In genomic region chr1:24304763-24305162, GRCh38 we compare ENCODE assay signal across 22 cellular contexts. TPM values are rescaled to one million over a fixed set of nuclear protein-coding genes. Genes with fewer than 3 reads are reported as not detected.
DNase-seq lines count a peak whose midpoint lies in the region; TF ChIP-seq lines count a peak whose summit lies in the region.
"Had no signal": no experiment of that assay in that cellular context is flagged by ENCODE, and none has a peak within 500 bp of the region (broad histone marks: within the 10 kb centered on the region; RNA-seq: fewer than 3 reads in every experiment).

No MANE protein-coding gene starts in this region.

- H3K36me3 Mint-ChIP-seq in mesothelial cell of epicardium: no peaks in the 10 kb centered on the region
- H3K36me3 Mint-ChIP-seq: CD4-positive, alpha-beta memory T cell had no signal

- peaks cover 32% of the 10 kb centered on the region for H3K4me1 Mint-ChIP-seq in mesothelial cell of epicardium
- H3K4me1 Mint-ChIP-seq: CD4-positive, alpha-beta memory T cell had no signal

- H3K36me3 ChIP-seq in HEK293 (ENCODE audit: control insufficient read depth in 2 of 2, insufficient read depth in 1 of 2, low read length in 2 of 2): no peaks in the 10 kb centered on the region
- H3K36me3 ChIP-seq: BLaER1 had no signal

- TF ChIP-seq CTCF in HEK293 (tag by site-specific recombination; IDR thresholded peaks at IDR 0.05): no peak
- peak; percentile 7 for TF ChIP-seq CTCF in astrocyte of the spinal cord (IDR thresholded peaks at IDR 0.05; ENCODE audit: low read depth, low read length)
- peak; percentile 21 for TF ChIP-seq CTCF in mesothelial cell of epicardium (IDR thresholded peaks at IDR 0.05; ENCODE audit: unreplicated experiment)

- H3K9me3 Mint-ChIP-seq in mesothelial cell of epicardium: no peaks in the 10 kb centered on the region
- H3K9me3 Mint-ChIP-seq: HFFc6 had no signal

- H3K27ac ChIP-seq in HEK293 (ENCODE audit: extremely low read depth, low read depth, low read length): no peak overlapping the region
- H3K27ac ChIP-seq: BLaER1 had no signal

- H3K4me3 ChIP-seq in HEK293 (ENCODE audit: low read depth, low read length) (no peak overlapping the region), astrocyte of the spinal cord (ENCODE audit: low read depth, low read length) (no peak overlapping the region)
- H3K4me3 ChIP-seq: BLaER1 had no signal

- no peaks in the 10 kb centered on the region for H3K9me3 ChIP-seq in HEK293 (ENCODE audit: control insufficient read depth, insufficient read depth, low read depth, low read length)
- H3K9me3 ChIP-seq: BLaER1, Caco-2, SK-N-SH had no signal

- in situ Hi-C loops in astrocyte of the spinal cord (cut with HindIII; ENCODE audit: low sequenced_read_pairs): no loop called here

- no peak overlapping the region for H3K4me3 Mint-ChIP-seq in mesothelial cell of epicardium
- H3K4me3 Mint-ChIP-seq: CD4-positive, alpha-beta memory T cell; HFFc6 had no signal

- no peaks in the 10 kb centered on the region for H3K4me1 ChIP-seq in HEK293 (ENCODE audit: control insufficient read depth, insufficient read depth, low read length)
- H3K4me1 ChIP-seq: BLaER1, Caco-2 had no signal

- DNase-seq in astrocyte of the spinal cord (ENCODE audit: low read depth, low spot score) (no peak), mesothelial cell of epicardium (ENCODE audit: low spot score in 2 of 2, unreplicated experiment in 2 of 2) (no peak), NCI-H1105 (lab: John Stamatoyannopoulos, UW) (no peak), D341Med (ENCODE audit: low spot score) (no peak), HuH-7 (ENCODE audit: low spot score) (no peak)
- no peak for DNase-seq in NK-92 treated with Interleukin-12 subunit alpha and Interleukin-12 subunit beta, amount 100 ng/mL, for 24 hours (lab: John Stamatoyannopoulos, UW)
- DNase-seq: ACHN; Caco-2; CD4-positive, alpha-beta memory T cell; DND-41; HFFc6; MM.1S; NCI-H1092; NCI-H2029 treated with DMSO at 0.1 percent for 48 hours; NCI-H2171; NCI-H526; SIG-M5; SK-N-SH had no signal

- no peak overlapping the region for H3K27ac Mint-ChIP-seq in mesothelial cell of epicardium
- H3K27ac Mint-ChIP-seq: CD4-positive, alpha-beta memory T cell; HFFc6 had no signal

- H3K27me3 Mint-ChIP-seq in mesothelial cell of epicardium (ENCODE audit: low read depth): no peaks in the 10 kb centered on the region

- CTCF ChIA-PET in HEK293 (lab: Yijun Ruan, JAX): interaction anchor here (0.6 to 3.9 kb wide), 4 partner anchors 16 to 154 kb away, joined by 3 to 17 read pairs (median 4); no protein-coding TSS in a partner anchor

- POLR2A ChIA-PET in HEK293 (lab: Yijun Ruan, JAX): no interaction called here

TF ChIP-seq in HEK293, 187 proteins besides CTCF, POLR2A, EP300 and RAD21:
- TF ChIP-seq SCRT2 (tag by site-specific recombination; IDR thresholded peaks at IDR 0.05): 0 out of 2 replicates have a peak, but pooled peaks have one; percentile 11
- peak; percentile 86 for TF ChIP-seq PRDM10 (tag by site-specific recombination; IDR thresholded peaks at IDR 0.05)
- TF ChIP-seq ZNF138 (tag by site-specific recombination; IDR thresholded peaks at IDR 0.05; ENCODE audit: borderline replicate concordance): no peak

RNA-seq across cellular contexts. Expression of gene GRHL3, which starts 14.4 kb away (rescaled TPM):
- 17.1 to 19.1 TPM (median 17.9 TPM) in 3 replicates for total RNA-seq in mesothelial cell of epicardium
- total RNA-seq: CD4-positive, alpha-beta memory T cell; H4; HFFc6; LHCN-M2 had no signal
